1 cellular context compared by ENCODE assay signal in the genomic region with DNA sequence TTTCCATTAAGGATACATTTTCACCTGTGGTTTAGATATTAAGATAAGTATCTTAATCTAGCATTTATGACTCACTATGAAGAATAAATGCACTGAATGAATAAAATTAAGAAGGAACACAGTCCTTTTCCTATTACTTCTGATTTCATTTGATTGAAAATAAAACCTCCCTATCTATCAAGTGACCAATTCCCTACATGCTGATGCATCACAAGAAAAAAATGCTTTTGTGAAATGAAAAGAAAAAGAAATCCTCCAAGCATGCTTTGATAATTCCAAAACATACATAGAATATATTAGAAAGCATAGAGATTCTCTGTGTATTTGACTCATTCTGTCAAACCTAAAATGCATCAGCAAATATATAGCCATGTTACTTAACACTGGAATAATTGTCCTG.
TF ChIP-seq lines count a peak whose summit lies in the region.

No MANE protein-coding gene starts in this region.

TF ChIP-seq in IMR-90, 13 proteins besides CTCF, POLR2A, EP300 and RAD21 (continued from another document):
- TF ChIP-seq, protein P1, sequence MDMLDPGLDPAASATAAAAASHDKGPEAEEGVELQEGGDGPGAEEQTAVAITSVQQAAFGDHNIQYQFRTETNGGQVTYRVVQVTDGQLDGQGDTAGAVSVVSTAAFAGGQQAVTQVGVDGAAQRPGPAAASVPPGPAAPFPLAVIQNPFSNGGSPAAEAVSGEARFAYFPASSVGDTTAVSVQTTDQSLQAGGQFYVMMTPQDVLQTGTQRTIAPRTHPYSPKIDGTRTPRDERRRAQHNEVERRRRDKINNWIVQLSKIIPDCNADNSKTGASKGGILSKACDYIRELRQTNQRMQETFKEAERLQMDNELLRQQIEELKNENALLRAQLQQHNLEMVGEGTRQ (IDR thresholded peaks at IDR 0.05; ENCODE audit: low read depth, low read length), result no peak
- TF ChIP-seq SMC3 (IDR thresholded peaks at IDR 0.05; ENCODE audit: low read depth, low read length) (no peak), NFE2L2 (IDR thresholded peaks at IDR 0.05; ENCODE audit: low read depth, low read length) (no peak), RFX5 (IDR thresholded peaks at IDR 0.05; ENCODE audit: low read depth, low read length) (no peak), CHD1 (IDR thresholded peaks at IDR 0.05; ENCODE audit: low read depth, low read length) (no peak), MAZ (IDR thresholded peaks at IDR 0.05; ENCODE audit: borderline replicate concordance, low read depth, low read length) (no peak), CEBPB (IDR thresholded peaks at IDR 0.05; ENCODE audit: low read depth, low read length) (no peak), MXI1 (IDR thresholded peaks at IDR 0.05; ENCODE audit: borderline replicate concordance, low read depth, low read length) (no peak), RCOR1 (IDR thresholded peaks at IDR 0.05; ENCODE audit: insufficient replicate concordance, low read length) (no peak), BHLHE40 (IDR thresholded peaks at IDR 0.05; ENCODE audit: low read depth, low read length) (no peak), FOS (IDR thresholded peaks at IDR 0.05; ENCODE audit: low read depth, low read length) (no peak)
- TF ChIP-seq, protein P2, sequence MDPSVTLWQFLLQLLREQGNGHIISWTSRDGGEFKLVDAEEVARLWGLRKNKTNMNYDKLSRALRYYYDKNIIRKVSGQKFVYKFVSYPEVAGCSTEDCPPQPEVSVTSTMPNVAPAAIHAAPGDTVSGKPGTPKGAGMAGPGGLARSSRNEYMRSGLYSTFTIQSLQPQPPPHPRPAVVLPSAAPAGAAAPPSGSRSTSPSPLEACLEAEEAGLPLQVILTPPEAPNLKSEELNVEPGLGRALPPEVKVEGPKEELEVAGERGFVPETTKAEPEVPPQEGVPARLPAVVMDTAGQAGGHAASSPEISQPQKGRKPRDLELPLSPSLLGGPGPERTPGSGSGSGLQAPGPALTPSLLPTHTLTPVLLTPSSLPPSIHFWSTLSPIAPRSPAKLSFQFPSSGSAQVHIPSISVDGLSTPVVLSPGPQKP (IDR thresholded peaks at IDR 0.05; ENCODE audit: borderline replicate concordance, low read depth, low read length), result no peak
